8 cellular contexts compared by ENCODE assay signal in the genomic region with DNA sequence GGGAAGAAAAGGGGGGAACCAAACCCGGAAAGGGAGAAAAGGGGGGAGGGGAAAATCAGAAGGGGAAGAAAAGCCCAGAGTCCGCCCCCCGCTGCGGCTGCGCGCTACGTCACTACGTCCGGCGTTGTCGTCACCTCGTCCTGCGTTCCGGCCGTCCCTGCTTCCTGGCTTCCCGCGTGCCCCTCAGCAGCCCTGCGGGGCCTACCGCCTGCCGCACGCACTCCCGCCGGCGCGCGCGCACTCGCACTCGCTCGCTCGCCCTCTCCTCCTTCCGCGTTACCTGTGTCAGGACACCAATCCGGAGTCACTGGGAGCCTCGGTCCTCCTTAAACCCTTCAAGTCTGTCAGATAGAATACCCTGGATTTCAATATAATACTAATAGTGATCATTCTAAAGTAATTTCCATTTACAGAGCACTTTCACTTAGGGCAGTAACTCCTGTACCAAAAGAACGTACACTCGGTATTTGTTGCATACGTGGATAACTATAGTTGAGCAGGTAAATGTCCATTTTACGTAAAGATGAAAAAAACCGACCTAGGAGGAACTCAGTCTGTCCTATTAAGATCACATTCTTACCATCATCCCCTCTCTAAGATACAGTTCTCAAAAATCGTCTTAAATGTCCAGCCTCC.
A peak's percentile ranks its signal among the peaks of the same experiment; 100 is the strongest.
DNase-seq lines count a peak whose midpoint lies in the region; ATAC-seq lines count a peak whose summit lies in the region.

Gene R3HDM2 (minus strand): TSS at position 113 of the 636 bp plus-strand sequence. CDS start 120,615 bp downstream, outside the sequence.

- no peaks in the 10 kb centered on the region for H3K9me3 ChIP-seq in BLaER1

- H3K4me3 ChIP-seq in BLaER1 = peak within 1 kb of the TSS; percentile 74

- H4K20me1 ChIP-seq in BLaER1 = no peaks in the 10 kb centered on the region

- peak; percentile 94 for ATAC-seq in GM19328 (IDR thresholded peaks at IDR 0.05; ENCODE audit: unreplicated experiment)
- ATAC-seq in HG03469 (IDR thresholded peaks at IDR 0.05; ENCODE audit: unreplicated experiment) = peak; percentile 86

- peak within 1 kb of the TSS; percentile 87 for H3K4me2 ChIP-seq in BLaER1

- H3K27ac ChIP-seq in BLaER1 (peak within 1 kb of the TSS; percentile 94), cingulate gyrus (ENCODE audit: low read depth, low read length) (peak within 1 kb of the TSS; percentile 92)

- DNase-seq in NCI-H526 (lab: John Stamatoyannopoulos, UW) (peak; percentile 88 to 98), kidney tubule cell (ENCODE audit: low spot score) (peak; percentile 97)
- peak; percentile 98 for DNase-seq in activated CD4-positive, alpha-beta T cell treated with anti-CD3 and anti-CD28 coated beads for 48 hours
- DNase-seq in stimulated activated CD4-positive, alpha-beta T cell treated with anti-CD3 and anti-CD28 coated beads, Interleukin-1b, Interleukin-23, amount 100 ng/mL, for 1 hour (ENCODE audit: low read depth in 2 of 2) = peak; percentile 89

- H3K9ac ChIP-seq in BLaER1 = peak within 1 kb of the TSS; percentile 88

- H3K36me3 ChIP-seq in BLaER1 = peaks cover 2% of the 10 kb centered on the region

- H3K27me3 ChIP-seq in BLaER1 = no peaks in the 10 kb centered on the region

- peaks cover 40% of the 10 kb centered on the region for H3K4me1 ChIP-seq in BLaER1

Comparison
In these comparisons a context has a peak if more than half of its experiments do, and no peak if none do; other contexts are left out.
1. Peak in every context shown above with its lines: DNase-seq, ATAC-seq, H3K4me3 ChIP-seq and H3K27ac ChIP-seq.